ENCODE assay signal across 15 cellular contexts in genomic region chr20:43799741-43800140, GRCh38.
"Had no signal": no experiment of that assay in that cellular context is flagged by ENCODE, and none has a peak within 500 bp of the region (broad histone marks: within the 10 kb centered on the region; RNA-seq: fewer than 3 reads in every experiment).

No MANE protein-coding gene starts in this region.

- DNase-seq: activated CD4-positive, alpha-beta T cell treated with anti-CD3 and anti-CD28 coated beads for 1 hour; activated naive CD4-positive, alpha-beta T cell treated with Interleukin-2 at 50 U/mL for 16 hours; activated T-cell treated with anti-CD3 and anti-CD28 coated beads, Interleukin-2, amount 50 U/mL, for 4 hours; adrenal gland; dermis blood vessel endothelial cell; endodermal cell; erythroblast; left ventricle myocardium superior; stimulated activated CD4-positive, alpha-beta T cell treated with anti-CD3 and anti-CD28 coated beads, Interleukin-15, amount 100 ng/mL, for 24 hours; stimulated activated CD4-positive, alpha-beta T cell treated with anti-CD3 and anti-CD28 coated beads, Interleukin-4, amount 100 ng/mL, for 24 hours; stomach; uterus had no signal

- H3K27ac ChIP-seq: adrenal gland, hepatocyte, neutrophil, stomach, thoracic aorta, uterus had no signal

- H3K4me1 ChIP-seq: adrenal gland, stomach, uterus had no signal

- ATAC-seq: activated T-cell treated with anti-CD3 and anti-CD28 coated beads, Interleukin-2, amount 50 U/mL, for 4 hours; left ventricle myocardium superior had no signal

- H3K79me2 ChIP-seq: hepatocyte had no signal

- H3K9me3 ChIP-seq: neutrophil had no signal

- H3K4me3 ChIP-seq: adrenal gland, hepatocyte, stomach, thoracic aorta, uterus had no signal

- H3K4me1 Mint-ChIP-seq: endodermal cell had no signal

- H2AFZ ChIP-seq: hepatocyte had no signal

- H3K4me3 Mint-ChIP-seq: activated T-cell treated with anti-CD3 and anti-CD28 coated beads, Interleukin-2, amount 50 U/mL, for 4 hours; endodermal cell had no signal

- H3K4me2 ChIP-seq: hepatocyte had no signal

- H3K27ac Mint-ChIP-seq: endodermal cell had no signal

- H3K27me3 ChIP-seq: adrenal gland, hepatocyte, uterus had no signal

- H3K36me3 ChIP-seq: adrenal gland, neutrophil, stomach, thoracic aorta, uterus had no signal
